8 cellular contexts compared by ENCODE assay signal in the genomic region with DNA sequence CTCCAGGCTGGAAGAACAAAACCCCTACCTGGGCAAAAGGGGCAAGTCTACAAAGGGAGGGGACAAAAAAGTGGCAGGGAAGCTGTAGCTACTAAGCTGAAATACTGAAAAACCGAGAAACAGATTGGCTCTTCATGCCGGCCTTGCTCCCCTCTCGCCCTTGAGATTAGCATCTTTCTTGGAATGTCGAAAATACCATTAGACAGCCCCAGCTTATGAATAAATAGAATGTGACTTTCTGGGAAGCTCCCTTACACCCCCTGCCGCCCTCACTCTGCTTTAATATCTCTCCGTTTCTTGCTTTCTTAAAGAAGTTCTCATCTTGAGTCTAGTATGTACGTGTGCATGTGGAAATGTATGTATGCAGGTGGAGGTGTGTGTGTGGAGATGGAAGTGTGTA. TPM values are rescaled to one million over a fixed set of nuclear protein-coding genes. Genes with fewer than 3 reads are reported as not detected.
DNase-seq lines count a peak whose midpoint lies in the region; ATAC-seq, FAIRE-seq and TF ChIP-seq lines count a peak whose summit lies in the region.

No MANE protein-coding gene starts in this region.

- H3K79me2 ChIP-seq in GM12878 (ENCODE audit: control insufficient read depth, insufficient read depth, low read length) = peaks cover 16% of the 10 kb centered on the region

- POLR2A ChIA-PET in GM12878 (lab: Charles Lee) = interaction anchor here (0.8 to 5.2 kb wide), 7 partner anchors 10 to 94 kb away, joined by 3 to 107 read pairs (median 5); a partner anchor contains a TSS

- DNase-seq in HL-60 (ENCODE audit: low read depth in 1 of 2, low spot score in 1 of 2) (peak in 1 of 2 experiments; percentile 20), GM12878 (ENCODE audit: low read depth, low spot score) (no peak), NCI-H1092 treated with DMSO at 0.1 percent for 48 hours (lab: John Stamatoyannopoulos, UW) (no peak), NAMALWA (ENCODE audit: low spot score) (no peak), inferior parietal cortex (ENCODE audit: extremely low spot score) (no peak)
- DNase-seq in activated CD8-positive, alpha-beta memory T cell treated with anti-CD3 and anti-CD28 coated beads, Interleukin-2, amount 10 ng/mL, durations not matched to agents 7 days and 5 days = no peak

- no peaks in the 10 kb centered on the region for H3K27me3 Mint-ChIP-seq in activated CD8-positive, alpha-beta memory T cell treated with anti-CD3 and anti-CD28 coated beads, Interleukin-2, amount 10 ng/mL, durations not matched to agents 7 days and 5 days

- peak overlapping the region; percentile 96 for H3K4me2 ChIP-seq in GM12878 (ENCODE audit: control insufficient read depth, insufficient read depth)

- H3K4me3 ChIP-seq in HL-60 (replicated peaks; ENCODE audit: insufficient read depth, low read length) (peak overlapping the region; percentile 18), GM12878 (peak overlapping the region; percentile 72), mononuclear cell (ENCODE audit: low read length) (peak overlapping the region; percentile 81)

- H3K4me1 ChIP-seq in GM12878 (ENCODE audit: control insufficient read depth, insufficient read depth, low read length) (peaks cover 54% of the 10 kb centered on the region), mononuclear cell (ENCODE audit: insufficient read depth, low read length) (peaks cover 99% of the 10 kb centered on the region)

- no peaks in the 10 kb centered on the region for H4K20me1 ChIP-seq in GM12878 (ENCODE audit: control insufficient read depth, insufficient read depth)

- H3K27me3 ChIP-seq in HL-60 (ENCODE audit: insufficient read depth, poor library complexity, severe bottlenecking) (no peaks in the 10 kb centered on the region), GM12878 (replicated peaks in 1 of 2; ENCODE audit: control insufficient read depth in 2 of 2, insufficient read depth in 2 of 2, low read length in 1 of 2) (no peaks in the 10 kb centered on the region), mononuclear cell (ENCODE audit: insufficient read depth, low read length) (no peaks in the 10 kb centered on the region)

- WGBS in GM12878 (ENCODE audit: insufficient coverage, insufficient replicate concordance, low lambda C conversion rate, missing lambda C conversion rate) = 3% methylated on average over 7 of the region's 7 CpGs

- H3K9ac ChIP-seq in GM12878 (ENCODE audit: control insufficient read depth, insufficient read depth, low read length) = peak overlapping the region; percentile 74

- SMC1A ChIA-PET in GM12878 (lab: Charles Lee; ENCODE audit: uncharacterized antibody, unreplicated experiment) = interaction anchor here (0.9 to 5.6 kb wide), 9 partner anchors 14 to 204 kb away, joined by 3 to 282 read pairs (median 4); a partner anchor contains a TSS

- CTCF ChIA-PET in GM12878 (lab: Yijun Ruan, JAX) = interaction anchor here (1.0 to 5.8 kb wide), 10 partner anchors 9 to 200 kb away, joined by 3 to 117 read pairs (median 8); a partner anchor contains a TSS
- CTCF ChIA-PET in activated CD8-positive, alpha-beta memory T cell treated with anti-CD3 and anti-CD28 coated beads, Interleukin-2, amount 10 ng/mL, durations not matched to agents 7 days and 5 days (lab: Charles Lee) = interaction anchor here (0.8 to 5.4 kb wide), 7 partner anchors 11 to 77 kb away, joined by 3 to 105 read pairs (median 4); a partner anchor contains a TSS

- peak; percentile 86 for FAIRE-seq in A204.1 (lab: Jason Lieb, UNC)
- FAIRE-seq in GM12878 (lab: Jason Lieb, UNC) = no peak

- TF ChIP-seq RAD21 in GM12878 (IDR thresholded peaks at IDR 0.05; ENCODE audit: insufficient read depth, low read depth, low read length) = no peak

- no peak overlapping the region for H3K27ac Mint-ChIP-seq in activated CD8-positive, alpha-beta memory T cell treated with anti-CD3 and anti-CD28 coated beads, Interleukin-2, amount 10 ng/mL, durations not matched to agents 7 days and 5 days

- RAD21 ChIA-PET in GM12878 (lab: Charles Lee; ENCODE audit: unreplicated experiment) = interaction anchor here (0.7 to 5.4 kb wide), 12 partner anchors 10 to 167 kb away, joined by 3 to 188 read pairs (median 4); a partner anchor contains a TSS

- TF ChIP-seq CTCF in HL-60 (IDR thresholded peaks at IDR 0.05; ENCODE audit: insufficient read depth, low read length) (no peak), GM12878 (IDR thresholded peaks at IDR 0.05 in 2 of 3, conservative IDR thresholded peaks at IDR 0.05 in 1 of 3; ENCODE audit: control insufficient read depth in 2 of 3, extremely low read depth in 1 of 3, insufficient read depth in 1 of 3, low read depth in 3 of 3, low read length in 3 of 3) (0 out of 6 replicates have a peak, but pooled peaks of 1 of the 3 experiments have one; percentile 5)

- H3K27ac ChIP-seq in HL-60 (replicated peaks) = peak overlapping the region; percentile 81
- H3K27ac ChIP-seq in GM12878 (ENCODE audit: control insufficient read depth, insufficient read depth) = peak overlapping the region; percentile 93

- no peak for TF ChIP-seq POLR2A in GM12878 (IDR thresholded peaks at IDR 0.05; ENCODE audit: low read depth, low read length)

- intact Hi-C loops in GM12878 (cut with micrococcal nuclease; ENCODE audit: unreplicated experiment) = loop anchor here (1.0 kb wide), 1 partner anchor 14 kb away; a partner anchor contains a TSS

- H3K4me1 Mint-ChIP-seq in activated CD8-positive, alpha-beta memory T cell treated with anti-CD3 and anti-CD28 coated beads, Interleukin-2, amount 10 ng/mL, durations not matched to agents 7 days and 5 days = peaks cover 45% of the 10 kb centered on the region

- H3K9me3 ChIP-seq in GM12878 (replicated peaks; ENCODE audit: control insufficient read depth, insufficient read depth, low read length) (no peaks in the 10 kb centered on the region), mononuclear cell (ENCODE audit: low read depth, low read length) (no peaks in the 10 kb centered on the region)

- no peak for ATAC-seq in GM12878
- no peak for ATAC-seq in activated CD8-positive, alpha-beta memory T cell treated with anti-CD3 and anti-CD28 coated beads, Interleukin-2, amount 10 ng/mL, durations not matched to agents 7 days and 5 days

- H3K36me3 ChIP-seq in GM12878 (ENCODE audit: control insufficient read depth in 2 of 2, insufficient read depth in 2 of 2, low read length in 1 of 2) = peaks cover 0 to 3% of the 10 kb centered on the region in 2 experiments; a peak in 2 of 4 replicates

- in situ Hi-C loops in GM12878 (cut with MboI) = no loop called here

- no peak overlapping the region for H3K4me3 Mint-ChIP-seq in activated CD8-positive, alpha-beta memory T cell treated with anti-CD3 and anti-CD28 coated beads, Interleukin-2, amount 10 ng/mL, durations not matched to agents 7 days and 5 days

- TF ChIP-seq EP300 in GM12878 (IDR thresholded peaks at IDR 0.05; ENCODE audit: borderline replicate concordance in 1 of 2, control insufficient read depth in 1 of 2, low read depth in 2 of 2, low read length in 2 of 2) = no peak

- BruUV-seq in GM12878 (replicated peaks; lab: Mats Ljungman, UMichigan) = no TSS peak

- no peaks in the 10 kb centered on the region for H3K9me3 Mint-ChIP-seq in activated CD8-positive, alpha-beta memory T cell treated with anti-CD3 and anti-CD28 coated beads, Interleukin-2, amount 10 ng/mL, durations not matched to agents 7 days and 5 days (ENCODE audit: low read depth)

- H3K36me3 Mint-ChIP-seq in activated CD8-positive, alpha-beta memory T cell treated with anti-CD3 and anti-CD28 coated beads, Interleukin-2, amount 10 ng/mL, durations not matched to agents 7 days and 5 days = peaks cover 29% of the 10 kb centered on the region

- H2AFZ ChIP-seq in GM12878 (ENCODE audit: control insufficient read depth, low read depth, low read length) = no peak overlapping the region

RNA-seq across cellular contexts. Expression of a gene that starts 14.1 kb away (rescaled TPM):
- 130 and 146 TPM in 2 replicates for total RNA-seq in GM12878 (2013; cell fraction: nucleolus; rRNA removed)
- total RNA-seq in GM12878 (2014; rRNA removed) = 57.0 and 61.6 TPM in 2 replicates
- 78.2 and 81.8 TPM in 2 replicates for total RNA-seq in GM12878 (2014; rRNA removed; fragmentation: Illumina TruSeq; extraction: Trizol)
- 62.6 and 67.5 TPM in 2 replicates for total RNA-seq in GM12878 (2021)
- 53.6 TPM for polyA plus RNA-seq in GM12878 (2011; ENCODE audit: low read depth)
- 119 and 148 TPM in 2 replicates for polyA plus RNA-seq in GM12878 (2011; rRNA removed)
- polyA plus RNA-seq in GM12878 (2011; cell fraction: cytosol; rRNA removed) = 74.9 and 86.1 TPM in 2 replicates
- 263 and 305 TPM in 2 replicates for polyA plus RNA-seq in GM12878 (2011; cell fraction: nucleus; rRNA removed)
- 66.3 and 74.1 TPM in 2 replicates for polyA plus RNA-seq in GM12878 (2012)
- 88.2 and 103 TPM in 2 replicates for polyA plus RNA-seq in GM12878 (2014; fragmentation: Illumina TruSeq; extraction: Trizol)
- 100 to 1,000 TPM; 117 to 121 TPM for polyA plus RNA-seq in GM12878 (2014; fragmentation: Nextera tagmentation; extraction: Ambion mirVana)
- polyA plus RNA-seq in GM12878 (2014; rRNA removed) = 64.3 and 83.5 TPM in 2 replicates
- 100 to 1,000 TPM; 105 to 115 TPM for polyA plus RNA-seq in GM12878 (2016; fragmentation: Nextera tagmentation; extraction: Ambion mirVana)
- 73.3 and 83.2 TPM in 2 replicates for polyA minus RNA-seq in GM12878 (2011; rRNA and poly(A)+ RNA removed)
- polyA minus RNA-seq in GM12878 (2011; cell fraction: cytosol; rRNA and poly(A)+ RNA removed) = 22.2 and 25.5 TPM in 2 replicates
- 105 and 127 TPM in 2 replicates for polyA minus RNA-seq in GM12878 (2011; cell fraction: nucleus; rRNA and poly(A)+ RNA removed)
- 92.5 TPM for total RNA-seq in mononuclear cell
- total RNA-seq in activated CD8-positive, alpha-beta memory T cell treated with anti-CD3 and anti-CD28 coated beads, Interleukin-2, amount 10 ng/mL, durations not matched to agents 7 days and 5 days = 100 to 1,000 TPM; 351 to 406 TPM

RNA-seq across cellular contexts. Expression of a gene that starts 14.4 kb away (rescaled TPM):
- 5.5 and 5.7 TPM in 2 replicates for total RNA-seq in GM12878 (2013; cell fraction: nucleolus; rRNA removed)
- 3.4 and 4.4 TPM in 2 replicates for total RNA-seq in GM12878 (2014; rRNA removed)
- 4.0 and 4.4 TPM in 2 replicates for total RNA-seq in GM12878 (2014; rRNA removed; fragmentation: Illumina TruSeq; extraction: Trizol)
- total RNA-seq in GM12878 (2021) = 3.4 and 3.5 TPM in 2 replicates
- polyA plus RNA-seq in GM12878 (2011; ENCODE audit: low read depth) = 1.3 TPM
- polyA plus RNA-seq in GM12878 (2011; rRNA removed) = 3.2 and 3.9 TPM in 2 replicates
- 2.4 TPM in 2 replicates for polyA plus RNA-seq in GM12878 (2011; cell fraction: cytosol; rRNA removed)
- polyA plus RNA-seq in GM12878 (2011; cell fraction: nucleus; rRNA removed) = 2.0 and 2.2 TPM in 2 replicates
- 1.6 and 2.9 TPM in 2 replicates for polyA plus RNA-seq in GM12878 (2012)
- 3.7 and 3.8 TPM in 2 replicates for polyA plus RNA-seq in GM12878 (2014; fragmentation: Illumina TruSeq; extraction: Trizol)
- polyA plus RNA-seq in GM12878 (2014; fragmentation: Nextera tagmentation; extraction: Ambion mirVana) = 1 to 10 TPM; 3.4 to 4.4 TPM
- 2.3 and 3.1 TPM in 2 replicates for polyA plus RNA-seq in GM12878 (2014; rRNA removed)
- 1 to 10 TPM; 4.6 to 5.5 TPM for polyA plus RNA-seq in GM12878 (2016; fragmentation: Nextera tagmentation; extraction: Ambion mirVana)
- polyA minus RNA-seq in GM12878 (2011; rRNA and poly(A)+ RNA removed) = 6.1 TPM in 2 replicates
- polyA minus RNA-seq in GM12878 (2011; cell fraction: cytosol; rRNA and poly(A)+ RNA removed) = 1.6 and 2.1 TPM in 2 replicates
- polyA minus RNA-seq in GM12878 (2011; cell fraction: nucleus; rRNA and poly(A)+ RNA removed) = 5.3 and 5.6 TPM in 2 replicates
- 1.0 TPM for total RNA-seq in mononuclear cell
- 1 to 10 TPM; 2.8 to 3.0 TPM for total RNA-seq in activated CD8-positive, alpha-beta memory T cell treated with anti-CD3 and anti-CD28 coated beads, Interleukin-2, amount 10 ng/mL, durations not matched to agents 7 days and 5 days

RNA-seq across cellular contexts. Expression of a gene that starts 36.0 kb away (rescaled TPM):
- not detected in 2 replicates for total RNA-seq in GM12878 (2013; cell fraction: nucleolus; rRNA removed)
- total RNA-seq in GM12878 (2014; rRNA removed) = 0.05 TPM in 1 of 2 replicates, not detected in the other
- 0.04 and 0.09 TPM in 2 replicates for total RNA-seq in GM12878 (2014; rRNA removed; fragmentation: Illumina TruSeq; extraction: Trizol)
- 0.10 and 0.21 TPM in 2 replicates for total RNA-seq in GM12878 (2021)
- polyA plus RNA-seq in GM12878 (2011; ENCODE audit: low read depth) = 0.20 TPM
- 0.46 and 0.50 TPM in 2 replicates for polyA plus RNA-seq in GM12878 (2011; rRNA removed)
- 0.23 and 0.37 TPM in 2 replicates for polyA plus RNA-seq in GM12878 (2011; cell fraction: cytosol; rRNA removed)
- 0.27 and 0.53 TPM in 2 replicates for polyA plus RNA-seq in GM12878 (2011; cell fraction: nucleus; rRNA removed)
- 0.24 and 0.35 TPM in 2 replicates for polyA plus RNA-seq in GM12878 (2012)
- 0.12 and 0.30 TPM in 2 replicates for polyA plus RNA-seq in GM12878 (2014; fragmentation: Illumina TruSeq; extraction: Trizol)
- under 1 TPM; 0.04 to 0.05 TPM for polyA plus RNA-seq in GM12878 (2014; fragmentation: Nextera tagmentation; extraction: Ambion mirVana)
- polyA plus RNA-seq in GM12878 (2014; rRNA removed) = 0.11 and 0.22 TPM in 2 replicates
- polyA plus RNA-seq in GM12878 (2016; fragmentation: Nextera tagmentation; extraction: Ambion mirVana) = under 1 TPM; 0.06 to 0.09 TPM
- polyA minus RNA-seq in GM12878 (2011; rRNA and poly(A)+ RNA removed) = 0.66 and 0.67 TPM in 2 replicates
- polyA minus RNA-seq in GM12878 (2011; cell fraction: cytosol; rRNA and poly(A)+ RNA removed) = 1.3 TPM in 1 of 2 replicates, not detected in the other
- 0.10 TPM in 1 of 2 replicates, not detected in the other for polyA minus RNA-seq in GM12878 (2011; cell fraction: nucleus; rRNA and poly(A)+ RNA removed)
- total RNA-seq in mononuclear cell = 0.94 TPM
- total RNA-seq in activated CD8-positive, alpha-beta memory T cell treated with anti-CD3 and anti-CD28 coated beads, Interleukin-2, amount 10 ng/mL, durations not matched to agents 7 days and 5 days = 1 to 10 TPM; 1.3 to 1.7 TPM

RNA-seq across cellular contexts. Expression of a gene that starts 57.8 kb away (rescaled TPM):
- 35.9 and 38.6 TPM in 2 replicates for total RNA-seq in GM12878 (2013; cell fraction: nucleolus; rRNA removed)
- total RNA-seq in GM12878 (2014; rRNA removed) (8.9 and 9.0 TPM in 2 replicates), GM12878 (2014; rRNA removed; fragmentation: Illumina TruSeq; extraction: Trizol) (10.2 and 10.6 TPM in 2 replicates), GM12878 (2021) (6.5 and 7.4 TPM in 2 replicates), mononuclear cell (9.3 TPM)
- 2.9 TPM for polyA plus RNA-seq in GM12878 (2011; ENCODE audit: low read depth)
- polyA plus RNA-seq in GM12878 (2011; rRNA removed) (13.3 and 14.8 TPM in 2 replicates), GM12878 (2014; fragmentation: Illumina TruSeq; extraction: Trizol) (9.4 and 10.8 TPM in 2 replicates), GM12878 (2014; fragmentation: Nextera tagmentation; extraction: Ambion mirVana) (1 to 10 TPM; 3.0 TPM), GM12878 (2014; rRNA removed) (5.0 and 6.2 TPM in 2 replicates), GM12878 (2016; fragmentation: Nextera tagmentation; extraction: Ambion mirVana) (1 to 10 TPM; 7.9 to 9.4 TPM)
- 7.4 TPM in 2 replicates for polyA plus RNA-seq in GM12878 (2011; cell fraction: cytosol; rRNA removed)
- polyA plus RNA-seq in GM12878 (2011; cell fraction: nucleus; rRNA removed) = 12.4 and 13.0 TPM in 2 replicates
- polyA plus RNA-seq in GM12878 (2012) = 3.9 and 4.5 TPM in 2 replicates
- polyA minus RNA-seq in GM12878 (2011; rRNA and poly(A)+ RNA removed) = 15.6 and 17.8 TPM in 2 replicates
- 3.8 and 3.9 TPM in 2 replicates for polyA minus RNA-seq in GM12878 (2011; cell fraction: cytosol; rRNA and poly(A)+ RNA removed)
- polyA minus RNA-seq in GM12878 (2011; cell fraction: nucleus; rRNA and poly(A)+ RNA removed) = 17.8 and 22.8 TPM in 2 replicates
- 1 to 10 TPM; 4.7 to 9.7 TPM for total RNA-seq in activated CD8-positive, alpha-beta memory T cell treated with anti-CD3 and anti-CD28 coated beads, Interleukin-2, amount 10 ng/mL, durations not matched to agents 7 days and 5 days

Comparison
In these comparisons a context has a peak if more than half of its experiments do, and no peak if none do; other contexts are left out.
1. H3K4me3 ChIP-seq: peak in every context shown above with its lines; median percentile 81 in mononuclear cell; 72 in GM12878; 18 in HL-60.